In genomic region chr2:28366496-28367282, GRCh38 we compare ENCODE assay signal across 9 cellular contexts. TPM values are rescaled to one million over a fixed set of nuclear protein-coding genes. Genes with fewer than 3 reads are reported as not detected.
A peak's percentile ranks its signal among the peaks of the same experiment; 100 is the strongest.
DNase-seq lines count a peak whose midpoint lies in the region; ATAC-seq and TF ChIP-seq lines count a peak whose summit lies in the region.
"Had no signal": no experiment of that assay in that cellular context is flagged by ENCODE, and none has a peak within 500 bp of the region (broad histone marks: within the 10 kb centered on the region; RNA-seq: fewer than 3 reads in every experiment).

No MANE protein-coding gene starts in this region.

- no peaks in the 10 kb centered on the region for H3K27me3 Mint-ChIP-seq in activated T-helper 17 cell treated with anti-CD3 and anti-CD28 coated beads, Interleukin-2, amount 50 U/mL, for 72 hours

- H3K9me3 Mint-ChIP-seq in activated T-helper 17 cell treated with anti-CD3 and anti-CD28 coated beads, Interleukin-2, amount 50 U/mL, for 72 hours, result no peaks in the 10 kb centered on the region

- H3K4me1 ChIP-seq in BE2C, result peaks cover 17% of the 10 kb centered on the region

- no peak for TF ChIP-seq CTCF in BE2C (IDR thresholded peaks at IDR 0.05; ENCODE audit: low read depth, low read length)

- no peaks in the 10 kb centered on the region for H3K27me3 ChIP-seq in BE2C

- H3K36me3 ChIP-seq in BE2C, result no peaks in the 10 kb centered on the region

- peak overlapping the region; percentile 86 for H3K27ac Mint-ChIP-seq in activated T-helper 17 cell treated with anti-CD3 and anti-CD28 coated beads, Interleukin-2, amount 50 U/mL, for 72 hours

- ATAC-seq in activated T-helper 17 cell treated with anti-CD3 and anti-CD28 coated beads, Interleukin-2, amount 50 U/mL, for 72 hours (replicated peaks), result peak; percentile 92
- ATAC-seq in GM21381 (IDR thresholded peaks at IDR 0.05; ENCODE audit: unreplicated experiment), result no peak

- no peaks in the 10 kb centered on the region for H3K36me3 Mint-ChIP-seq in activated T-helper 17 cell treated with anti-CD3 and anti-CD28 coated beads, Interleukin-2, amount 50 U/mL, for 72 hours (ENCODE audit: low read depth)

- DNase-seq in BE2C, result peak; percentile 41
- peak; percentile 90 for DNase-seq in NOMO-1 treated with dmso at 0.1 percent for 144 hours (lab: John Stamatoyannopoulos, UW; ENCODE audit: unreplicated experiment)
- DNase-seq in medulla oblongata (ENCODE audit: extremely low spot score), result peak; percentile 18
- DNase-seq in superior temporal gyrus (ENCODE audit: extremely low spot score), result no peak
- DNase-seq in RKO (ENCODE audit: low spot score), result no peak
- no peak for DNase-seq in NCI-H2081 treated with DMSO at 0.1 percent for 48 hours (lab: John Stamatoyannopoulos, UW)
- DNase-seq: DMS79 treated with DMSO at 0.1 percent for 48 hours had no signal

- H3K4me3 Mint-ChIP-seq in activated T-helper 17 cell treated with anti-CD3 and anti-CD28 coated beads, Interleukin-2, amount 50 U/mL, for 72 hours, result peak overlapping the region; percentile 68

- peaks cover 28% of the 10 kb centered on the region for H3K4me1 Mint-ChIP-seq in activated T-helper 17 cell treated with anti-CD3 and anti-CD28 coated beads, Interleukin-2, amount 50 U/mL, for 72 hours

- no peaks in the 10 kb centered on the region for H3K9me3 ChIP-seq in BE2C

- no peak overlapping the region for H3K4me3 ChIP-seq in BE2C (ENCODE audit: low read depth, low read length)

RNA-seq across cellular contexts. Expression of gene FOSL2, which starts 26.0 kb away (rescaled TPM):
- polyA plus RNA-seq in BE2C (2012; ENCODE audit: insufficient read depth, insufficient read length, low read depth), result 16.2 TPM
- total RNA-seq in activated T-helper 17 cell treated with anti-CD3 and anti-CD28 coated beads, Interleukin-2, amount 50 U/mL, for 72 hours, result 100 to 1,000 TPM in 1 of 2 donors, 10 to 100 TPM in 1; 90.9 to 214 TPM

Comparison
In these comparisons a context has a peak if more than half of its experiments do, and no peak if none do; other contexts are left out.
1. DNase-seq: peak in BE2C (single experiment), NOMO-1 treated with dmso at 0.1 percent for 144 hours (single experiment) and medulla oblongata (single experiment); none in superior temporal gyrus (single experiment), RKO (single experiment) and NCI-H2081 treated with DMSO at 0.1 percent for 48 hours (single experiment).